Comparison of ENCODE assay signal across 24 cellular contexts in the genomic region with DNA sequence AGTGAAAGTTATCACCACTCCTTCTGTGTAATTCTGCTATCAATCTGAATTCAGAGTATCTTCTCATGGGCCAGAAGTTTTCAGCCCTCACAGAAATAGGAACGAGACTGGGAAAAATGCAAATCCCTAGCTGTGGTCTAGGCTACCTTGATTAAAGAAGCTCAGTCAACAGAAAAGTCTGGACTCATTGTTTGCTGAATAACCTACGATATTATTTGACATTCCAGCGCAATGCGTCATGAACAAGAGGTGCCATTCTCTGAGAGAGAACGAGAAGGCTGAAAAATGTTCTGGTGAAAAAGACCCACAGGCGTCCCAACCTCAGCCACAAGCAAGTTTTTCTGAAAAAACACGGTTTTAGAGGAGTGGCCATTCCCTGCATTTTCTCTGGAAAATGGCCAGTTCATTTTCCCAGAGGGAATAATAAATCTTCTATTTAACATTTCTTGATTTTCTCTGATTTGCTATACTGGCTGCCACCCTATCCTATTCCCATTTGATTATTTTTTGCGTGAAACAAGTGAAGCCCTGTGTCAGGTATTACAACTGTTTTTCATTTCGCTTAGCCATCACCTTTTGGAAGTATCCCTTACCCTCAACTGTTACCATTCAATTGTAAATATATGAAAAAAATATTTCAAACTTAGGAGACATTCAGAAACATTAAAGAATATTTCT.
DNase-seq lines count a peak whose midpoint lies in the region; ATAC-seq, FAIRE-seq and TF ChIP-seq lines count a peak whose summit lies in the region.
"Had no signal": no experiment of that assay in that cellular context is flagged by ENCODE, and none has a peak within 500 bp of the region (broad histone marks: within the 10 kb centered on the region; RNA-seq: fewer than 3 reads in every experiment).

No MANE protein-coding gene starts in this region.

- no peaks in the 10 kb centered on the region for H3K9me3 ChIP-seq in body of pancreas
- no peaks in the 10 kb centered on the region for H3K9me3 ChIP-seq in pancreas
- H3K9me3 ChIP-seq: lower lobe of right lung, ovary had no signal

- TF ChIP-seq CTCF in body of pancreas (IDR thresholded peaks at IDR 0.05) (no peak), pancreas (IDR thresholded peaks at IDR 0.05) (no peak), coronary artery (IDR thresholded peaks at IDR 0.05) (no peak)

- H3K36me3 ChIP-seq in body of pancreas (replicated peaks in 1 of 2; ENCODE audit: insufficient read depth in 1 of 2, low read depth in 2 of 2) (no peaks in the 10 kb centered on the region), pancreas (no peaks in the 10 kb centered on the region)
- H3K36me3 ChIP-seq: lower lobe of right lung, ovary had no signal

- TF ChIP-seq POLR2A in body of pancreas (IDR thresholded peaks at IDR 0.05) = no peak

- H3K27ac ChIP-seq in body of pancreas = peak overlapping the region in 2 of 4 donors; percentile 30 to 50
- peak overlapping the region in 1 of 4 donors; percentile 34 for H3K27ac ChIP-seq in pancreas
- no peak overlapping the region for H3K27ac ChIP-seq in substantia nigra (ENCODE audit: low read depth, low read length, poor library complexity, severe bottlenecking)
- H3K27ac ChIP-seq in coronary artery = no peak overlapping the region
- H3K27ac ChIP-seq: lower lobe of right lung, ovary, VCaP had no signal

- 29 to 30% methylated on average over 9 of the region's 9 CpGs for WGBS in body of pancreas, 2 donors
- 21 to 27% methylated on average over 9 of the region's 9 CpGs for WGBS in pancreas, 2 donors

- ATAC-seq in body of pancreas = peak; percentile 95
- peak; percentile 89 to 100 (median 98) for ATAC-seq in pancreas
- ATAC-seq in GM21360 (IDR thresholded peaks at IDR 0.05; ENCODE audit: unreplicated experiment) = no peak
- ATAC-seq: GM12878, GM23338, right cardiac atrium had no signal

- H3K27me3 ChIP-seq in body of pancreas (no peaks in the 10 kb centered on the region), pancreas (no peaks in the 10 kb centered on the region)
- H3K27me3 ChIP-seq: ovary had no signal

- no peak overlapping the region for H3K4me3 ChIP-seq in body of pancreas
- no peak overlapping the region for H3K4me3 ChIP-seq in pancreas
- H3K4me3 ChIP-seq in coronary artery = no peak overlapping the region
- H3K4me3 ChIP-seq: GM12878, GM23338, lower lobe of right lung, ovary had no signal

- intact Hi-C loops in body of pancreas (cut with DNase I) = no loop called here
- intact Hi-C loops in pancreas (cut with DNase I) = no loop called here

- peak; percentile 48 for DNase-seq in HT-29 (ENCODE audit: low spot score)
- DNase-seq in NCI-H526 treated with DMSO at 0.1 percent for 48 hours (lab: John Stamatoyannopoulos, UW) = peak; percentile 38
- DNase-seq in body of pancreas = peak; percentile 14 to 33 (median 29)
- peak in 3 of 6 donors; percentile 5 to 28 (median 16) for DNase-seq in pancreas
- no peak for DNase-seq in substantia nigra (lab: John Stamatoyannopoulos, UW)
- DNase-seq in coronary artery (ENCODE audit: low spot score) = no peak
- DNase-seq: activated CD4-positive, alpha-beta T cell treated with anti-CD3 and anti-CD28 coated beads for 4 hours; activated CD8-positive, alpha-beta memory T cell treated with anti-CD3 and anti-CD28 coated beads for 24 hours; activated effector memory CD4-positive, alpha-beta T cell treated with Interleukin-2 at 50 U/mL for 16 hours; activated naive CD8-positive, alpha-beta T cell treated with anti-CD3 and anti-CD28 coated beads for 36 hours; EL; lower lobe of right lung; NCI-H1092 treated with DMSO at 0.1 percent for 48 hours; NCI-H187 treated with DMSO at 0.1 percent for 48 hours; NCI-H748 treated with DMSO at 0.1 percent for 48 hours; nephron progenitor cell; ovary; right cardiac atrium; Right ventricle myocardium superior; stimulated activated CD4-positive, alpha-beta T cell treated with anti-CD3 and anti-CD28 coated beads, Interleukin-2, amount 100 ng/mL, for 48 hours had no signal

- no peak for FAIRE-seq in pancreas (lab: Jason Lieb, UNC)
- FAIRE-seq: GM12878 had no signal

- H3K4me1 ChIP-seq in body of pancreas = no peaks in the 10 kb centered on the region
- peaks cover 0 to 5% (median 3%) of the 10 kb centered on the region in 3 donors for H3K4me1 ChIP-seq in pancreas
- H3K4me1 ChIP-seq: lower lobe of right lung had no signal

Comparison
In these comparisons a context has a peak if more than half of its experiments do, and no peak if none do; other contexts are left out.
1. DNase-seq: peak in HT-29 (single experiment), NCI-H526 treated with DMSO at 0.1 percent for 48 hours (single experiment) and body of pancreas (4 of 4); none in substantia nigra (0 of 49) and coronary artery (single experiment).